Comparison of ENCODE assay signal across 1 cellular context in genomic region chr12:116026768-116027550, GRCh38.
TF ChIP-seq lines count a peak whose summit lies in the region.

No MANE protein-coding gene starts in this region.

TF ChIP-seq in HCT116, 20 proteins besides CTCF, POLR2A, EP300 and RAD21 (continued from another document):
- TF ChIP-seq TCF7L2 (IDR thresholded peaks at IDR 0.05; ENCODE audit: borderline replicate concordance, extremely low read depth, insufficient read depth, insufficient read length) (no peak), ATF3 (IDR thresholded peaks at IDR 0.05) (no peak), EZH2 (IDR thresholded peaks at IDR 0.05) (no peak), ZNF274 (IDR thresholded peaks at IDR 0.05; ENCODE audit: low read depth, low read length) (no peak), MAX (IDR thresholded peaks at IDR 0.05) (no peak), JUND (IDR thresholded peaks at IDR 0.05) (no peak), POLR2AphosphoS5 (IDR thresholded peaks at IDR 0.05; ENCODE audit: low read depth, low read length) (no peak)
